ENCODE assay signal across 19 cellular contexts in the genomic region with DNA sequence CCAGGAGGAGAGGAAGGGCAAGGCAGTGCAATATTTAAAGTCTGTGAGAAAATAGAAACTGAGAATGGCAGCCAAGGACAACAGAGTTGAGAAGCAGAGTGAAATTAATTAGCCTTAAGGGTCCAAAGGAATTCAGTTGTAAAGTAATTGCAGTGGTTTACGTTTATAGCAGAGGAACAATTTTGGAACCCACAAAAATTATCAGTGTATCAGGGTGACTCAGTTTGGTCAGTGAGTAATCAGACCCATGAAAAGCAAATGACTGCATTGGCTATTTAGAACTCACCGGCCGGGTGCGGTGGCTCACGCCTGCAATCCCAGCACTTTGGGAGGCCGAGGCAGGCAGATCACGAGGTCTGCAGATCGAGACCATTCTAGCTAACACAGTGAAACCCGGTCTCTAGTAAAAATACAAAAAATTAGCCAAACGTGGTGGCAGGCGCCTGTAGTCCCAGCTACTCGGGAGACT.
DNase-seq lines count a peak whose midpoint lies in the region; TF ChIP-seq lines count a peak whose summit lies in the region.
"Had no signal": no experiment of that assay in that cellular context is flagged by ENCODE, and none has a peak within 500 bp of the region (broad histone marks: within the 10 kb centered on the region; RNA-seq: fewer than 3 reads in every experiment).

No MANE protein-coding gene starts in this region.

- DNase-seq in GM03348 (ENCODE audit: low spot score) (peak; percentile 19), LoVo (ENCODE audit: low spot score) (peak; percentile 6), astrocyte of the cerebellum (ENCODE audit: low read depth) (peak; percentile 84), osteoblast (ENCODE audit: insufficient read length, low spot score, missing footprints) (peak; percentile 45), GM19238 (ENCODE audit: insufficient read length, low spot score) (no peak), CD14-positive monocyte (ENCODE audit: low spot score) (no peak)
- no peak for DNase-seq in activated T-cell treated with anti-CD3 and anti-CD28 coated beads, Interleukin-2, amount 50 U/mL, for 48 hours
- DNase-seq in stimulated activated naive CD4-positive, alpha-beta T cell (lab: John Stamatoyannopoulos, UW) = no peak
- DNase-seq: activated T-cell treated with anti-CD3 and anti-CD28 coated beads, Interleukin-2, amount 50 U/mL, for 24 hours; CD4-positive, alpha-beta memory T cell; heart right ventricle; left lung; natural killer cell; NCI-H187; NCI-H774; SJCRH30; stomach had no signal

- intact Hi-C loops in CD14-positive monocyte (cut with micrococcal nuclease) = no loop called here

- no peak overlapping the region for H3K27ac Mint-ChIP-seq in CD14-positive monocyte
- H3K27ac Mint-ChIP-seq: activated T-cell treated with anti-CD3 and anti-CD28 coated beads, Interleukin-2, amount 50 U/mL, for 24 hours; brain; IgD-negative memory B cell; natural killer cell had no signal

- in situ Hi-C loops in astrocyte of the cerebellum (cut with HindIII; ENCODE audit: low sequenced_read_pairs) = no loop called here

- H3K4me3 ChIP-seq in astrocyte of the cerebellum (ENCODE audit: low read depth, low read length) (no peak overlapping the region), osteoblast (ENCODE audit: insufficient read depth, low read length) (no peak overlapping the region)
- H3K4me3 ChIP-seq: heart right ventricle, left lung, SJCRH30, stomach had no signal

- H3K79me2 ChIP-seq in osteoblast (ENCODE audit: insufficient read depth, low read length) = no peaks in the 10 kb centered on the region

- H3K9me3 ChIP-seq in osteoblast (ENCODE audit: low read depth, low read length) = no peaks in the 10 kb centered on the region
- H3K9me3 ChIP-seq: heart right ventricle, left lung, SJCRH30, stomach had no signal

- H2AFZ ChIP-seq in osteoblast (ENCODE audit: low read length) = no peak overlapping the region

- no peak overlapping the region for H3K4me3 Mint-ChIP-seq in CD14-positive monocyte
- H3K4me3 Mint-ChIP-seq: activated T-cell treated with anti-CD3 and anti-CD28 coated beads, Interleukin-2, amount 50 U/mL, for 24 hours; brain; CD4-positive, alpha-beta memory T cell; IgD-negative memory B cell; natural killer cell had no signal

- H3K4me1 Mint-ChIP-seq in CD14-positive monocyte = no peaks in the 10 kb centered on the region
- H3K4me1 Mint-ChIP-seq: IgD-negative memory B cell had no signal

- no peaks in the 10 kb centered on the region for H3K9me3 Mint-ChIP-seq in CD14-positive monocyte
- H3K9me3 Mint-ChIP-seq: activated T-cell treated with anti-CD3 and anti-CD28 coated beads, Interleukin-2, amount 50 U/mL, for 24 hours; natural killer cell had no signal

- no peaks in the 10 kb centered on the region for H4K20me1 ChIP-seq in osteoblast (ENCODE audit: insufficient read depth, low read length)

- H3K36me3 ChIP-seq in osteoblast (ENCODE audit: insufficient read depth, low read length) = no peaks in the 10 kb centered on the region
- H3K36me3 ChIP-seq: heart right ventricle, left lung, SJCRH30, stomach had no signal

- peak overlapping the region; percentile 25 for H3K4me2 ChIP-seq in osteoblast (ENCODE audit: insufficient read depth, low read length)

- H3K4me1 ChIP-seq in osteoblast (ENCODE audit: insufficient read depth, low read length) = peaks cover 11% of the 10 kb centered on the region
- H3K4me1 ChIP-seq: left lung, SJCRH30, stomach had no signal

- peak overlapping the region; percentile 26 for H3K27ac ChIP-seq in osteoblast (ENCODE audit: low read depth, low read length)
- H3K27ac ChIP-seq: heart right ventricle, left lung, SJCRH30, stomach had no signal

- H3K27me3 Mint-ChIP-seq in CD14-positive monocyte (ENCODE audit: low read depth in 3 of 3) = peaks cover 0 to 3% (median 0%) of the 10 kb centered on the region in 3 donors
- H3K27me3 Mint-ChIP-seq: activated T-cell treated with anti-CD3 and anti-CD28 coated beads, Interleukin-2, amount 50 U/mL, for 24 hours; CD4-positive, alpha-beta memory T cell; IgD-negative memory B cell had no signal

- TF ChIP-seq CTCF in astrocyte of the cerebellum (IDR thresholded peaks at IDR 0.05; ENCODE audit: low read depth, low read length, missing control alignments) (no peak), osteoblast (IDR thresholded peaks at IDR 0.05; ENCODE audit: extremely low read depth, low read depth, low read length) (no peak), CD14-positive monocyte (IDR thresholded peaks at IDR 0.05) (no peak)

- H3K27me3 ChIP-seq in osteoblast (ENCODE audit: insufficient read depth, low read length) = no peaks in the 10 kb centered on the region
- H3K27me3 ChIP-seq: heart right ventricle, left lung, SJCRH30, stomach had no signal

- H3K36me3 Mint-ChIP-seq in CD14-positive monocyte = no peaks in the 10 kb centered on the region
- H3K36me3 Mint-ChIP-seq: brain; CD4-positive, alpha-beta memory T cell; IgD-negative memory B cell; natural killer cell had no signal

Comparison
In these comparisons a context has a peak if more than half of its experiments do, and no peak if none do; other contexts are left out.
1. DNase-seq: peak in GM03348 (single experiment), LoVo (single experiment), astrocyte of the cerebellum (single experiment) and osteoblast (single experiment); none in GM19238 (single experiment), activated T-cell treated with anti-CD3 and anti-CD28 coated beads, Interleukin-2, amount 50 U/mL, for 48 hours (0 of 2), CD14-positive monocyte (single experiment) and stimulated activated naive CD4-positive, alpha-beta T cell (0 of 6).